ENCODE assay signal across 8 cellular contexts in genomic region chr19:610801-611505, GRCh38. TPM values are rescaled to one million over a fixed set of nuclear protein-coding genes. Genes with fewer than 3 reads are reported as not detected.
DNase-seq lines count a peak whose midpoint lies in the region; ATAC-seq and FAIRE-seq lines count a peak whose summit lies in the region.

No MANE protein-coding gene starts in this region.

- no peaks in the 10 kb centered on the region for H3K9me3 Mint-ChIP-seq in activated CD4-positive, alpha-beta T cell treated with anti-CD3 and anti-CD28 coated beads, Interleukin-2, amount 10 ng/mL, durations not matched to agents 7 days and 5 days
- H3K9me3 Mint-ChIP-seq in natural killer cell treated with Interleukin-12 subunit alpha and Interleukin-12 subunit beta and Interleukin-15 and Interleukin-18, amount 100 ng/mL, for 72 hours = no peaks in the 10 kb centered on the region

- CTCF ChIA-PET in activated CD4-positive, alpha-beta T cell treated with anti-CD3 and anti-CD28 coated beads, Interleukin-2, amount 10 ng/mL, durations not matched to agents 7 days and 5 days (lab: Charles Lee) = interaction anchor here (0.6 to 1.5 kb wide), 2 partner anchors 9 to 22 kb away, joined by 3 to 4 read pairs; no protein-coding TSS in a partner anchor

- H3K36me3 ChIP-seq in HUES48 (ENCODE audit: control insufficient read depth, insufficient read depth, low read length) (peaks cover 7% of the 10 kb centered on the region; the same call in 1 of the 2 replicates), duodenal mucosa (ENCODE audit: control insufficient read depth in 1 of 2, insufficient read depth in 2 of 2, low read length in 2 of 2) (no peaks in the 10 kb centered on the region)

- no peak for FAIRE-seq in urothelium cell line (lab: Jason Lieb, UNC)

- no peaks in the 10 kb centered on the region for H3K27me3 ChIP-seq in HUES48 (ENCODE audit: control insufficient read depth, insufficient read depth, low read length)
- H3K27me3 ChIP-seq in duodenal mucosa (ENCODE audit: control insufficient read depth in 1 of 2, insufficient read depth in 2 of 2, low read length in 2 of 2) = peaks cover 7 to 13% of the 10 kb centered on the region in 2 donors

- ATAC-seq in natural killer cell treated with Interleukin-12 subunit alpha and Interleukin-12 subunit beta and Interleukin-15 and Interleukin-18, amount 100 ng/mL, for 72 hours = peak; percentile 60 to 71
- no peak for ATAC-seq in GM19463 (IDR thresholded peaks at IDR 0.05; ENCODE audit: unreplicated experiment)

- H3K9me3 ChIP-seq in HUES48 (ENCODE audit: control insufficient read depth, insufficient read depth, low read length) = no peaks in the 10 kb centered on the region
- H3K9me3 ChIP-seq in duodenal mucosa (ENCODE audit: control insufficient read depth in 1 of 2, low read length in 2 of 2) = no peaks in the 10 kb centered on the region

- peaks cover 16% of the 10 kb centered on the region for H3K36me3 Mint-ChIP-seq in activated CD4-positive, alpha-beta T cell treated with anti-CD3 and anti-CD28 coated beads, Interleukin-2, amount 10 ng/mL, durations not matched to agents 7 days and 5 days (ENCODE audit: low read depth)
- no peaks in the 10 kb centered on the region for H3K36me3 Mint-ChIP-seq in natural killer cell treated with Interleukin-12 subunit alpha and Interleukin-12 subunit beta and Interleukin-15 and Interleukin-18, amount 100 ng/mL, for 72 hours

- H3K4me3 ChIP-seq in HUES48 (ENCODE audit: low read depth, low read length) (no peak overlapping the region), duodenal mucosa (ENCODE audit: low read depth in 1 of 2, low read length in 2 of 2) (peak overlapping the region; percentile 31 to 46)

- no peak overlapping the region for H3K9ac ChIP-seq in HUES48 (ENCODE audit: low read depth, low read length)
- H3K9ac ChIP-seq in duodenal mucosa (ENCODE audit: low read depth in 1 of 2, low read length in 2 of 2) = peak overlapping the region in 1 of 2 donors; percentile 49

- peak overlapping the region; percentile 84 for H3K4me3 Mint-ChIP-seq in activated CD4-positive, alpha-beta T cell treated with anti-CD3 and anti-CD28 coated beads, Interleukin-2, amount 10 ng/mL, durations not matched to agents 7 days and 5 days
- peak overlapping the region; percentile 94 for H3K4me3 Mint-ChIP-seq in natural killer cell treated with Interleukin-12 subunit alpha and Interleukin-12 subunit beta and Interleukin-15 and Interleukin-18, amount 100 ng/mL, for 72 hours

- H3K4me1 ChIP-seq in HUES48 (ENCODE audit: control insufficient read depth, insufficient read depth, low read length) (peaks cover 4% of the 10 kb centered on the region; the same call in 1 of the 2 replicates), duodenal mucosa (ENCODE audit: control insufficient read depth in 1 of 2, insufficient read depth in 2 of 2, low read length in 2 of 2) (peaks cover 8 to 9% of the 10 kb centered on the region in 2 donors)

- peak overlapping the region; percentile 96 for H3K27ac Mint-ChIP-seq in activated CD4-positive, alpha-beta T cell treated with anti-CD3 and anti-CD28 coated beads, Interleukin-2, amount 10 ng/mL, durations not matched to agents 7 days and 5 days
- peak overlapping the region; percentile 82 to 89 for H3K27ac Mint-ChIP-seq in natural killer cell treated with Interleukin-12 subunit alpha and Interleukin-12 subunit beta and Interleukin-15 and Interleukin-18, amount 100 ng/mL, for 72 hours

- H3K27me3 Mint-ChIP-seq in activated CD4-positive, alpha-beta T cell treated with anti-CD3 and anti-CD28 coated beads, Interleukin-2, amount 10 ng/mL, durations not matched to agents 7 days and 5 days = no peaks in the 10 kb centered on the region
- peaks cover 0 to 9% of the 10 kb centered on the region in 2 donors for H3K27me3 Mint-ChIP-seq in natural killer cell treated with Interleukin-12 subunit alpha and Interleukin-12 subunit beta and Interleukin-15 and Interleukin-18, amount 100 ng/mL, for 72 hours

- peaks cover 21% of the 10 kb centered on the region for H3K4me1 Mint-ChIP-seq in activated CD4-positive, alpha-beta T cell treated with anti-CD3 and anti-CD28 coated beads, Interleukin-2, amount 10 ng/mL, durations not matched to agents 7 days and 5 days
- H3K4me1 Mint-ChIP-seq in natural killer cell treated with Interleukin-12 subunit alpha and Interleukin-12 subunit beta and Interleukin-15 and Interleukin-18, amount 100 ng/mL, for 72 hours (ENCODE audit: low read depth in 2 of 2) = peaks cover 11 to 19% of the 10 kb centered on the region in 2 donors

- peak; percentile 74 for DNase-seq in AG08396 (ENCODE audit: low spot score)
- peak; percentile 74 for DNase-seq in activated CD4-positive, alpha-beta T cell treated with anti-CD3 and anti-CD28 coated beads, Interleukin-2, amount 10 ng/mL, durations not matched to agents 7 days and 5 days
- DNase-seq in natural killer cell treated with Interleukin-12 subunit alpha and Interleukin-12 subunit beta and Interleukin-15 and Interleukin-18, amount 100 ng/mL, for 72 hours (ENCODE audit: low spot score) = no peak
- peak; percentile 60 for DNase-seq in urothelium cell line (ENCODE audit: low spot score)
- no peak for DNase-seq in HuH-7 (ENCODE audit: low spot score)

- POLR2A ChIA-PET in activated CD4-positive, alpha-beta T cell treated with anti-CD3 and anti-CD28 coated beads, Interleukin-2, amount 10 ng/mL, durations not matched to agents 7 days and 5 days (lab: Charles Lee) = no interaction called here

- peak overlapping the region; percentile 8 for H3K27ac ChIP-seq in HUES48 (ENCODE audit: low read depth, low read length)
- H3K27ac ChIP-seq in duodenal mucosa (ENCODE audit: low read depth, low read length) = no peak overlapping the region

RNA-seq across cellular contexts. Expression of gene HCN2, which starts 21.3 kb away (rescaled TPM):
- 1 to 10 TPM; 2.6 to 3.2 TPM for total RNA-seq in activated CD4-positive, alpha-beta T cell treated with anti-CD3 and anti-CD28 coated beads, Interleukin-2, amount 10 ng/mL, durations not matched to agents 7 days and 5 days
- total RNA-seq in natural killer cell treated with Interleukin-12 subunit alpha and Interleukin-12 subunit beta and Interleukin-15 and Interleukin-18, amount 100 ng/mL, for 72 hours = under 1 TPM; 0.29 to 0.64 TPM

RNA-seq across cellular contexts. Expression of gene POLRMT, which starts 22.4 kb away (rescaled TPM):
- total RNA-seq in activated CD4-positive, alpha-beta T cell treated with anti-CD3 and anti-CD28 coated beads, Interleukin-2, amount 10 ng/mL, durations not matched to agents 7 days and 5 days = 10 to 100 TPM; 42.1 to 52.3 TPM
- total RNA-seq in natural killer cell treated with Interleukin-12 subunit alpha and Interleukin-12 subunit beta and Interleukin-15 and Interleukin-18, amount 100 ng/mL, for 72 hours = 100 to 1,000 TPM in 1 of 2 donors, 10 to 100 TPM in 1; 55.0 to 104 TPM

RNA-seq across cellular contexts. Expression of gene FGF22, which starts 28.7 kb away (rescaled TPM):
- under 1 TPM in 1 of 2 experiments, not detected in 1; 0.12 TPM for total RNA-seq in activated CD4-positive, alpha-beta T cell treated with anti-CD3 and anti-CD28 coated beads, Interleukin-2, amount 10 ng/mL, durations not matched to agents 7 days and 5 days
- not detected for total RNA-seq in natural killer cell treated with Interleukin-12 subunit alpha and Interleukin-12 subunit beta and Interleukin-15 and Interleukin-18, amount 100 ng/mL, for 72 hours

RNA-seq across cellular contexts. Expression of gene BSG, which starts 38.6 kb away (rescaled TPM):
- total RNA-seq in activated CD4-positive, alpha-beta T cell treated with anti-CD3 and anti-CD28 coated beads, Interleukin-2, amount 10 ng/mL, durations not matched to agents 7 days and 5 days = 100 to 1,000 TPM; 233 TPM
- 100 to 1,000 TPM; 236 to 274 TPM for total RNA-seq in natural killer cell treated with Interleukin-12 subunit alpha and Interleukin-12 subunit beta and Interleukin-15 and Interleukin-18, amount 100 ng/mL, for 72 hours

RNA-seq across cellular contexts. Expression of gene RNF126, which starts 52.1 kb away (rescaled TPM):
- total RNA-seq in activated CD4-positive, alpha-beta T cell treated with anti-CD3 and anti-CD28 coated beads, Interleukin-2, amount 10 ng/mL, durations not matched to agents 7 days and 5 days = 10 to 100 TPM; 71.5 to 80.3 TPM
- total RNA-seq in natural killer cell treated with Interleukin-12 subunit alpha and Interleukin-12 subunit beta and Interleukin-15 and Interleukin-18, amount 100 ng/mL, for 72 hours = 100 to 1,000 TPM in 1 of 2 donors, 10 to 100 TPM in 1; 77.7 to 138 TPM

Comparison
In these comparisons a context has a peak if more than half of its experiments do, and no peak if none do; other contexts are left out.
1. DNase-seq: peak in AG08396 (single experiment), activated CD4-positive, alpha-beta T cell treated with anti-CD3 and anti-CD28 coated beads, Interleukin-2, amount 10 ng/mL, durations not matched to agents 7 days and 5 days (single experiment) and urothelium cell line (single experiment); none in natural killer cell treated with Interleukin-12 subunit alpha and Interleukin-12 subunit beta and Interleukin-15 and Interleukin-18, amount 100 ng/mL, for 72 hours (single experiment) and HuH-7 (single experiment).